Comparison of ENCODE assay signal across 21 cellular contexts in genomic region chr7:10718768-10719167, GRCh38.
"Had no signal": no experiment of that assay in that cellular context is flagged by ENCODE, and none has a peak within 500 bp of the region (broad histone marks: within the 10 kb centered on the region; RNA-seq: fewer than 3 reads in every experiment).

No MANE protein-coding gene starts in this region.

- H3K27ac ChIP-seq: epithelial cell of prostate, esophagus muscularis mucosa, gastrocnemius medialis, heart right ventricle, spleen, tibial artery, upper lobe of left lung, uterus had no signal

- H3K36me3 ChIP-seq: esophagus muscularis mucosa, gastrocnemius medialis, heart right ventricle, spleen, tibial artery, upper lobe of left lung, uterus had no signal

- H3K9me3 Mint-ChIP-seq: natural killer cell; neural crest cell; stimulated activated memory B cell treated with anti-CD40 and anti-IgM and Interleukin-4, amounts not matched to agents 10 μg/mL and 1 μg/mL and 100 μg/mL, for 72 hours; stimulated activated naive CD8-positive, alpha-beta T cell treated with anti-CD3 and anti-CD28 coated beads, Interleukin-15, Interleukin-2, amounts not matched to agents 100 ng/mL and 50 ng/mL, for 24 hours had no signal

- DNase-seq: effector memory CD8-positive, alpha-beta T cell; gastrocnemius medialis; heart right ventricle; hypothalamus; kidney glomerular epithelial cell; mucosa of descending colon; natural killer cell; posterior cingulate gyrus; spleen; stimulated activated CD4-positive, alpha-beta T cell treated with anti-CD3 and anti-CD28 coated beads, Interleukin-15, amount 100 ng/mL, for 24 hours; stimulated activated CD4-positive, alpha-beta T cell treated with anti-CD3 and anti-CD28 coated beads, Interleukin-1b, Interleukin-23, amount 100 ng/mL, for 48 hours; stimulated activated CD4-positive, alpha-beta T cell treated with anti-CD3 and anti-CD28 coated beads, Interleukin-4, amount 100 ng/mL, for 24 hours; tibial artery; upper lobe of left lung; uterus had no signal

- H3K4me1 Mint-ChIP-seq: natural killer cell; stimulated activated memory B cell treated with anti-CD40 and anti-IgM and Interleukin-4, amounts not matched to agents 10 μg/mL and 1 μg/mL and 100 μg/mL, for 72 hours had no signal

- H3K4me3 Mint-ChIP-seq: effector memory CD8-positive, alpha-beta T cell; natural killer cell; neural crest cell; stimulated activated memory B cell treated with anti-CD40 and anti-IgM and Interleukin-4, amounts not matched to agents 10 μg/mL and 1 μg/mL and 100 μg/mL, for 72 hours; stimulated activated naive CD8-positive, alpha-beta T cell treated with anti-CD3 and anti-CD28 coated beads, Interleukin-15, Interleukin-2, amounts not matched to agents 100 ng/mL and 50 ng/mL, for 24 hours had no signal

- H3K27me3 ChIP-seq: esophagus muscularis mucosa, gastrocnemius medialis, heart right ventricle, spleen, tibial artery, upper lobe of left lung, uterus had no signal

- H3K27me3 Mint-ChIP-seq: effector memory CD8-positive, alpha-beta T cell; stimulated activated memory B cell treated with anti-CD40 and anti-IgM and Interleukin-4, amounts not matched to agents 10 μg/mL and 1 μg/mL and 100 μg/mL, for 72 hours; stimulated activated naive CD8-positive, alpha-beta T cell treated with anti-CD3 and anti-CD28 coated beads, Interleukin-15, Interleukin-2, amounts not matched to agents 100 ng/mL and 50 ng/mL, for 24 hours had no signal

- H3K9me3 ChIP-seq: esophagus muscularis mucosa, gastrocnemius medialis, heart right ventricle, spleen, tibial artery, upper lobe of left lung, uterus had no signal

- ATAC-seq: effector memory CD8-positive, alpha-beta T cell; gastrocnemius medialis; heart right ventricle; mucosa of descending colon; natural killer cell; sciatic nerve; stimulated activated memory B cell treated with anti-CD40 and anti-IgM and Interleukin-4, amounts not matched to agents 10 μg/mL and 1 μg/mL and 100 μg/mL, for 72 hours had no signal

- H3K27ac Mint-ChIP-seq: effector memory CD8-positive, alpha-beta T cell; natural killer cell; stimulated activated memory B cell treated with anti-CD40 and anti-IgM and Interleukin-4, amounts not matched to agents 10 μg/mL and 1 μg/mL and 100 μg/mL, for 72 hours; stimulated activated naive CD8-positive, alpha-beta T cell treated with anti-CD3 and anti-CD28 coated beads, Interleukin-15, Interleukin-2, amounts not matched to agents 100 ng/mL and 50 ng/mL, for 24 hours had no signal

- H3K4me1 ChIP-seq: esophagus muscularis mucosa, gastrocnemius medialis, heart right ventricle, spleen, tibial artery, upper lobe of left lung, uterus had no signal

- H3K4me3 ChIP-seq: esophagus muscularis mucosa, gastrocnemius medialis, heart right ventricle, mucosa of descending colon, spleen, tibial artery, upper lobe of left lung, uterus had no signal

- H3K36me3 Mint-ChIP-seq: natural killer cell; stimulated activated memory B cell treated with anti-CD40 and anti-IgM and Interleukin-4, amounts not matched to agents 10 μg/mL and 1 μg/mL and 100 μg/mL, for 72 hours had no signal
